ENCODE assay signal across 30 cellular contexts in the genomic region with DNA sequence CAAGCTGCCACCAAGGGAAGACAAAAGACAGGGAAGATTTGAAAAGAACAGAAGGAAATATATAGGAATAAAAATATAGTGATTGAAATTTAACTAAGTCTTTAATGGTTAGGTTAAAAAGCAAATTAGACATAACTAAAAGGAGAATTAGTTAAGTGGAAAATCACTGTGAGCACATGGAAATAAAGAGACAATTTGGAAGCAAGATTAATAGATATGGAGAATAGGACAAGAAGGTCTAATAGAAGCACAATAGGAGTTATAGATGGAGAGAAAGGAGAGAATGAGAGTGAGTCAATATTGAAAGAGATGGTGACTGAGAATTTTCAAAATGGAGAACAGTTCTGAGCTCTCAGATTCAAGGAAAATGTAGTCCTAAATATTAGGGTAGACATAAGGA.
"Had no signal": no experiment of that assay in that cellular context is flagged by ENCODE, and none has a peak within 500 bp of the region (broad histone marks: within the 10 kb centered on the region; RNA-seq: fewer than 3 reads in every experiment).

No MANE protein-coding gene starts in this region.

- DNase-seq: activated effector memory CD4-positive, alpha-beta T cell treated with anti-CD3 and anti-CD28 coated beads, Interleukin-2, amount 50 U/mL, for 16 hours; activated effector memory CD4-positive, alpha-beta T cell treated with Interleukin-2 at 50 U/mL for 16 hours; activated gamma-delta T cell; activated gamma-delta T cell treated with Interleukin-2 at 50 U/mL for 16 hours; activated naive CD4-positive, alpha-beta T cell; activated naive CD4-positive, alpha-beta T cell treated with anti-CD3 and anti-CD28 coated beads for 36 hours; activated naive CD4-positive, alpha-beta T cell treated with anti-CD3 and anti-CD28 coated beads, Interleukin-2, amount 10 ng/mL, durations not matched to agents 7 days and 5 days; activated naive CD4-positive, alpha-beta T cell treated with anti-CD3 and anti-CD28 coated beads, Interleukin-2, amount 50 U/mL, for 16 hours; activated naive CD4-positive, alpha-beta T cell treated with Interleukin-2 at 50 U/mL for 16 hours; activated naive CD8-positive, alpha-beta T cell treated with anti-CD3 and anti-CD28 coated beads for 36 hours; activated naive CD8-positive, alpha-beta T cell treated with anti-CD3 and anti-CD28 coated beads, Interleukin-2, amount 10 ng/mL, durations not matched to agents 7 days and 5 days; activated naive CD8-positive, alpha-beta T cell treated with anti-CD3 and anti-CD28 coated beads, Interleukin-2, amount 50 U/mL, for 24 hours; activated T-cell treated with anti-CD3 and anti-CD28 coated beads, Interleukin-2, amount 50 U/mL, for 4 hours; activated T-cell treated with anti-CD3 and anti-CD28 coated beads, Interleukin-2, amount 50 U/mL, for 48 hours; activated T-cell treated with anti-CD3 and anti-CD28 coated beads, Interleukin-2, amount 50 U/mL, for 72 hours; adrenal gland; amniotic stem cell; amygdala; anterior cingulate cortex; aorta; body of pancreas; brain microvascular endothelial cell; caudate nucleus; central memory CD4-positive, alpha-beta T cell; cerebellar nuclear complex had no signal

- ATAC-seq: activated naive CD4-positive, alpha-beta T cell treated with anti-CD3 and anti-CD28 coated beads, Interleukin-2, amount 50 U/mL, for 72 hours; activated naive CD8-positive, alpha-beta T cell treated with anti-CD3 and anti-CD28 coated beads, Interleukin-2, amount 50 U/mL, for 24 hours; activated T-cell treated with anti-CD3 and anti-CD28 coated beads, Interleukin-2, amount 50 U/mL, for 4 hours; activated T-cell treated with anti-CD3 and anti-CD28 coated beads, Interleukin-2, amount 50 U/mL, for 72 hours; activated T-helper 17 cell treated with anti-CD3 and anti-CD28 coated beads, Interleukin-2, amount 50 U/mL, for 72 hours; body of pancreas had no signal

- H3K36me3 ChIP-seq: adrenal gland, ascending aorta, brain microvascular endothelial cell, breast epithelium, cardiac muscle cell had no signal

- H3K4me1 ChIP-seq: adrenal gland had no signal

- H3K27ac ChIP-seq: adrenal gland, ascending aorta, body of pancreas, brain microvascular endothelial cell, cardiac muscle cell had no signal

- H3K27me3 ChIP-seq: adrenal gland, ascending aorta, body of pancreas, brain microvascular endothelial cell, breast epithelium, cardiac muscle cell had no signal

- H3K9me3 ChIP-seq: adrenal gland, ascending aorta, body of pancreas had no signal

- H3K4me3 ChIP-seq: adrenal gland, ascending aorta, body of pancreas, breast epithelium, cardiac muscle cell had no signal
